ENCODE assay signal across 12 cellular contexts in genomic region chr13:20869540-20869939, GRCh38. TPM values are rescaled to one million over a fixed set of nuclear protein-coding genes. Genes with fewer than 3 reads are reported as not detected.
A peak's percentile ranks its signal among the peaks of the same experiment; 100 is the strongest.
DNase-seq lines count a peak whose midpoint lies in the region; ATAC-seq, FAIRE-seq and TF ChIP-seq lines count a peak whose summit lies in the region.
"Had no signal": no experiment of that assay in that cellular context is flagged by ENCODE, and none has a peak within 500 bp of the region (broad histone marks: within the 10 kb centered on the region; RNA-seq: fewer than 3 reads in every experiment).

No MANE protein-coding gene starts in this region.

- H3K27me3 ChIP-seq in adrenal gland = no peaks in the 10 kb centered on the region
- H3K27me3 ChIP-seq in HepG2 (ENCODE audit: control insufficient read depth in 1 of 2, insufficient read depth in 2 of 2, low read length in 2 of 2) = no peaks in the 10 kb centered on the region

- H3K4me3 ChIP-seq in adrenal gland = no peak overlapping the region
- H3K4me3 ChIP-seq in HepG2 (replicated peaks in 1 of 3; ENCODE audit: insufficient read depth in 1 of 3, low read depth in 2 of 3, low read length in 3 of 3) = no peak overlapping the region

- no TSS peak for BruUV-seq in HepG2 (replicated peaks; lab: Mats Ljungman, UMichigan)

- CTCF ChIA-PET in HepG2 (lab: Yijun Ruan, JAX; ENCODE audit: low intra/inter-chr PET ratio, low total read pairs) = no interaction called here

- H3K4me2 ChIP-seq in HepG2 (ENCODE audit: low read depth, low read length) = no peak overlapping the region

- peaks cover 86% of the 10 kb centered on the region for H3K79me2 ChIP-seq in HepG2 (ENCODE audit: insufficient read depth, low read length)

- no peak for TF ChIP-seq POLR2A in adrenal gland (IDR thresholded peaks at IDR 0.05)
- no peak for TF ChIP-seq POLR2A in HepG2 (IDR thresholded peaks at IDR 0.05; ENCODE audit: insufficient read depth in 1 of 2, low read depth in 2 of 2, low read length in 2 of 2)

- H2AFZ ChIP-seq in HepG2 (ENCODE audit: low read length) = no peak overlapping the region

- peaks cover 8% of the 10 kb centered on the region for H4K20me1 ChIP-seq in HepG2 (ENCODE audit: insufficient read depth, low read length)

- POLR2A ChIA-PET in HepG2 (lab: Yijun Ruan, JAX) = no interaction called here

- H3K27ac ChIP-seq in adrenal gland (no peak overlapping the region), HepG2 (ENCODE audit: extremely low read length, insufficient read depth, low read length) (no peak overlapping the region)

- ATAC-seq in HepG2 = no peak
- ATAC-seq: stimulated activated effector memory CD8-positive, alpha-beta T cell treated with anti-CD3 and anti-CD28 coated beads, Interleukin-12 subunit alpha, Interleukin-12 subunit beta, amount 100 ng/mL, for 72 hours had no signal

- intact Hi-C loops in adrenal gland (cut with DNase I) (no loop called here), HepG2 (cut with micrococcal nuclease; ENCODE audit: unreplicated experiment) (loop anchor here (10.0 kb wide), 1 partner anchor 55 kb away; no protein-coding TSS in a partner anchor)

- FAIRE-seq in HepG2 (lab: Jason Lieb, UNC) = no peak

- peak; percentile 39; the same call in 1 of the 2 replicates for TF ChIP-seq CTCF in LNCAP (IDR thresholded peaks at IDR 0.05)
- peak in 4 of 6 experiments; percentile 10 to 34 (median 32) for TF ChIP-seq CTCF in adrenal gland (IDR thresholded peaks at IDR 0.05)
- no peak for TF ChIP-seq CTCF in HepG2 (CRISPR knock-in tag; IDR thresholded peaks at IDR 0.05)

- H3K9ac ChIP-seq in HepG2 (ENCODE audit: insufficient read depth, low read depth, low read length) = no peak overlapping the region

- H3K4me1 ChIP-seq in adrenal gland (replicated peaks in 1 of 2) (peaks cover 0 to 13% of the 10 kb centered on the region in 2 donors), HepG2 (ENCODE audit: insufficient read depth, low read length) (peaks cover 19% of the 10 kb centered on the region)

- H3K36me3 ChIP-seq in adrenal gland (replicated peaks in 1 of 2) = no peaks in the 10 kb centered on the region
- 0 out of 5 replicates have a peak, but pooled peaks cover 1 to 6% of the 10 kb centered on the region in 2 experiments for H3K36me3 ChIP-seq in HepG2 (replicated peaks in 1 of 2; ENCODE audit: control insufficient read depth in 1 of 2, insufficient read depth in 2 of 2, low read length in 2 of 2)

- no peak for TF ChIP-seq RAD21 in HepG2 (CRISPR knock-in tag; IDR thresholded peaks at IDR 0.05)

- DNase-seq in AML-193 (lab: John Stamatoyannopoulos, UW) = peak; percentile 24 to 50
- DNase-seq in adrenal gland = no peak
- no peak for DNase-seq in HepG2 (ENCODE audit: low spot score)
- DNase-seq in activated effector memory CD4-positive, alpha-beta T cell treated with anti-CD3 and anti-CD28 coated beads, Interleukin-2, amount 50 U/mL, for 16 hours = no peak
- no peak for DNase-seq in DMS79 (lab: John Stamatoyannopoulos, UW)
- no peak for DNase-seq in NCI-H1048 (lab: John Stamatoyannopoulos, UW)
- no peak for DNase-seq in middle frontal gyrus (ENCODE audit: extremely low spot score, low spot score)
- DNase-seq: DMS79 treated with DMSO at 0.1 percent for 48 hours, NCI-H2081 treated with DMSO at 0.1 percent for 48 hours, T1000 had no signal

- 68 to 77% (median 71%) methylated on average over 2 of the region's 2 CpGs for WGBS in adrenal gland, 4 donors
- WGBS in HepG2 (ENCODE audit: low lambda C conversion rate) = 98% methylated on average over 2 of the region's 2 CpGs

- in situ Hi-C loops in HepG2 (cut with HindIII; ENCODE audit: extremely low pct_ligation_motif_present, low pct_unique_long_range_greater_than_20kb) = no loop called here

- peaks cover 0 to 5% (median 0%) of the 10 kb centered on the region in 3 donors for H3K9me3 ChIP-seq in adrenal gland (replicated peaks in 1 of 3)
- no peaks in the 10 kb centered on the region for H3K9me3 ChIP-seq in HepG2 (ENCODE audit: low read length)

- no peak for TF ChIP-seq EP300 in HepG2 (IDR thresholded peaks at IDR 0.05; ENCODE audit: low read depth in 2 of 2, low read length in 2 of 2)
- TF ChIP-seq EP300 in HepG2 (CRISPR knock-in tag; IDR thresholded peaks at IDR 0.05; ENCODE audit: borderline replicate concordance) = no peak

TF ChIP-seq in HepG2, 621 proteins besides CTCF, POLR2A, EP300 and RAD21:
- TF ChIP-seq HIC2 (CRISPR knock-in tag; IDR thresholded peaks at IDR 0.05; ENCODE audit: low read depth) = no peak
- no peak for TF ChIP-seq MTF2 (CRISPR knock-in tag; IDR thresholded peaks at IDR 0.05; ENCODE audit: borderline replicate concordance)
- TF ChIP-seq STAG1 (CRISPR knock-in tag; IDR thresholded peaks at IDR 0.05) = 0 out of 2 replicates have a peak, but pooled peaks have one; percentile 21
- no peak for TF ChIP-seq ZNF775 (CRISPR knock-in tag; IDR thresholded peaks at IDR 0.05; ENCODE audit: borderline replicate concordance)
TF ChIP-seq in HepG2: peak in this region for 1.

RNA-seq across cellular contexts. Expression of gene XPO4, which starts 33.0 kb away (rescaled TPM):
- 10 to 100 TPM in 6 of 8 donors, 1 to 10 TPM in 2; 8.0 to 20.3 (median 13.0) TPM for total RNA-seq in adrenal gland
- 10 to 100 TPM in 1 of 3 donors, 1 to 10 TPM in 2; 1.9 to 10.5 (median 2.4) TPM for polyA plus RNA-seq in adrenal gland
- total RNA-seq in HepG2 (2016; rRNA removed; fragmentation: Illumina TruSeq; extraction: Trizol) = 24.8 and 41.5 TPM in 2 replicates
- 8.7 TPM in 2 replicates for total RNA-seq in HepG2 (2016; cell fraction: cytosol; rRNA removed; fragmentation: Illumina TruSeq; extraction: Trizol; ENCODE audit: low read depth)
- total RNA-seq in HepG2 (2016; cell fraction: insoluble cytoplasmic fraction; rRNA removed; fragmentation: Illumina TruSeq; extraction: Trizol) = 24.4 and 40.6 TPM in 2 replicates
- total RNA-seq in HepG2 (2016; cell fraction: membrane; rRNA removed; fragmentation: Illumina TruSeq; extraction: Trizol) = 17.5 and 20.5 TPM in 2 replicates
- total RNA-seq in HepG2 (2016; cell fraction: nucleus; rRNA removed; fragmentation: Illumina TruSeq; extraction: Trizol) = 36.7 and 39.7 TPM in 2 replicates
- polyA plus RNA-seq in HepG2 (2011; rRNA removed) = 7.0 and 8.4 TPM in 2 replicates
- polyA plus RNA-seq in HepG2 (2011; cell fraction: cytosol; rRNA removed) = 3.0 and 4.8 TPM in 2 replicates
- polyA plus RNA-seq in HepG2 (2011; cell fraction: nucleus; rRNA removed) = 7.7 and 8.5 TPM in 2 replicates
- 7.8 and 8.5 TPM in 2 replicates for polyA plus RNA-seq in HepG2 (2012)
- 1.9 and 2.1 TPM in 2 replicates for polyA plus RNA-seq in HepG2 (2016; cell fraction: cytosol; fragmentation: Illumina TruSeq; extraction: Trizol; ENCODE audit: low read depth)
- 17.3 and 18.6 TPM in 2 replicates for polyA plus RNA-seq in HepG2 (2016; cell fraction: insoluble cytoplasmic fraction; fragmentation: Illumina TruSeq; extraction: Trizol; ENCODE audit: low read depth)
- polyA plus RNA-seq in HepG2 (2016; cell fraction: membrane; fragmentation: Illumina TruSeq; extraction: Trizol; ENCODE audit: low read depth) = 4.7 and 5.9 TPM in 2 replicates
- 21.7 and 22.1 TPM in 2 replicates for polyA plus RNA-seq in HepG2 (2016; cell fraction: nucleus; fragmentation: Illumina TruSeq; extraction: Trizol; ENCODE audit: insufficient read depth, low read depth)
- polyA minus RNA-seq in HepG2 (2011; rRNA and poly(A)+ RNA removed; ENCODE audit: low replicate concordance) = 9.7 and 16.9 TPM in 2 replicates
- 14.7 and 15.0 TPM in 2 replicates for polyA minus RNA-seq in HepG2 (2011; cell fraction: cytosol; rRNA and poly(A)+ RNA removed)
- 33.3 and 38.0 TPM in 2 replicates for polyA minus RNA-seq in HepG2 (2011; cell fraction: nucleus; rRNA and poly(A)+ RNA removed)

Comparison
In these comparisons a context has a peak if more than half of its experiments do, and no peak if none do; other contexts are left out.
1. DNase-seq: peak in AML-193 (2 of 2); none in adrenal gland (0 of 7), HepG2 (single experiment), activated effector memory CD4-positive, alpha-beta T cell treated with anti-CD3 and anti-CD28 coated beads, Interleukin-2, amount 50 U/mL, for 16 hours (single experiment), DMS79 (single experiment), NCI-H1048 (single experiment) and middle frontal gyrus (single experiment).